ENCODE assay signal across 2 cellular contexts in the genomic region with DNA sequence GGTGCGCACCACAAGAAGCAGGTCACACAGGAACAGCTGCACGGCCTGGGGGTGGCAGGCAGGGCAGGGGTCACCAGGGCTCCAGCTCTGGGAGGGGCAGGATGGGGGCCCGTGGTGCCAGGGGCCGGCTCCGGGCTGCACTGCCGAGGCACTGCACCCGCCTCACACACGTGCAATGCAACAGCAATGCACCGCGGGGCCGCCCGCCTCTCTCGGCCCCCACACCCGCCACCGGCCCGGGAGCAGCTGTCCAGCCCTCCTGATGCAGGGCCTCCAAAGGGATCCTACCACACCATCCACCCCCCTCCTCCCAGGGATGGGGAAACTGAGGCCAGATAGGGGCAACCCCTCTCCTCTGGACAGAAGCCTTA.
TF ChIP-seq lines count a peak whose summit lies in the region.

No MANE protein-coding gene starts in this region.

TF ChIP-seq in HepG2, 621 proteins besides CTCF, POLR2A, EP300 and RAD21:
- peak; percentile 59; the same call in 1 of the 2 replicates for TF ChIP-seq ZBTB33 (CRISPR knock-in tag; IDR thresholded peaks at IDR 0.05)
- TF ChIP-seq, protein P1, sequence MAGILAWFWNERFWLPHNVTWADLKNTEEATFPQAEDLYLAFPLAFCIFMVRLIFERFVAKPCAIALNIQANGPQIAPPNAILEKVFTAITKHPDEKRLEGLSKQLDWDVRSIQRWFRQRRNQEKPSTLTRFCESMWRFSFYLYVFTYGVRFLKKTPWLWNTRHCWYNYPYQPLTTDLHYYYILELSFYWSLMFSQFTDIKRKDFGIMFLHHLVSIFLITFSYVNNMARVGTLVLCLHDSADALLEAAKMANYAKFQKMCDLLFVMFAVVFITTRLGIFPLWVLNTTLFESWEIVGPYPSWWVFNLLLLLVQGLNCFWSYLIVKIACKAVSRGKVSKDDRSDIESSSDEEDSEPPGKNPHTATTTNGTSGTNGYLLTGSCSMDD (CRISPR knock-in tag; IDR thresholded peaks at IDR 0.05) = no peak
- peak; percentile 24 for TF ChIP-seq AGO2 (optimal IDR thresholded peaks at IDR 0.05; ENCODE audit: low read depth, low read length)
- no peak for TF ChIP-seq ZNF274 (CRISPR knock-in tag; IDR thresholded peaks at IDR 0.05)
- 0 out of 2 replicates have a peak, but pooled peaks have one; percentile 15 for TF ChIP-seq ZFX (CRISPR knock-in tag; IDR thresholded peaks at IDR 0.05; ENCODE audit: low read depth)
- TF ChIP-seq BRF2 (CRISPR knock-in tag; IDR thresholded peaks at IDR 0.05) = no peak
- 0 out of 2 replicates have a peak, but pooled peaks have one; percentile 19 for TF ChIP-seq AKAP8 (CRISPR knock-in tag; IDR thresholded peaks at IDR 0.05)

TF ChIP-seq in K562, 482 proteins besides CTCF, POLR2A, EP300 and RAD21:
- TF ChIP-seq SP1 (CRISPR knock-in tag; IDR thresholded peaks at IDR 0.05) (no peak), HNRNPK (IDR thresholded peaks at IDR 0.05; ENCODE audit: low read depth, low read length, poor library complexity, severe bottlenecking) (no peak), ZBTB33 (CRISPR knock-in tag; IDR thresholded peaks at IDR 0.05) (peak; percentile 56; the same call in 1 of the 2 replicates), RFX1 (IDR thresholded peaks at IDR 0.05) (no peak), MTF1 (CRISPR knock-in tag; IDR thresholded peaks at IDR 0.05; ENCODE audit: borderline replicate concordance) (no peak), PHTF2 (CRISPR knock-in tag; IDR thresholded peaks at IDR 0.05) (no peak)
- TF ChIP-seq, protein P2, sequence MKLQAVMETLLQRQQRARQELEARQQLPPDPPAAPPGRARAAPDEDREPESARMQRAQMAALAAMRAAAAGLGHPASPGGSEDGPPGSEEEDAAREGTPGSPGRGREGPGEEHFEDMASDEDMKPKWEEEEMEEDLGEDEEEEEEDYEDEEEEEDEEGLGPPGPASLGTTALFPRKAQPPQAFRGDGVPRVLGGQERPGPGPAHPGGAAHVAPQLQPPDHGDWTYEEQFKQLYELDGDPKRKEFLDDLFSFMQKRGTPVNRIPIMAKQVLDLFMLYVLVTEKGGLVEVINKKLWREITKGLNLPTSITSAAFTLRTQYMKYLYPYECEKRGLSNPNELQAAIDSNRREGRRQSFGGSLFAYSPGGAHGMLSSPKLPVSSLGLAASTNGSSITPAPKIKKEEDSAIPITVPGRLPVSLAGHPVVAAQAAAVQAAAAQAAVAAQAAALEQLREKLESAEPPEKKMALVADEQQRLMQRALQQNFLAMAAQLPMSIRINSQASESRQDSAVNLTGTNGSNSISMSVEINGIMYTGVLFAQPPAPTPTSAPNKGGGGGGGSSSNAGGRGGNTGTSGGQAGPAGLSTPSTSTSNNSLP (IDR thresholded peaks at IDR 0.05; ENCODE audit: borderline replicate concordance, low read depth, low read length) = no peak
